Comparison of ENCODE assay signal across 11 cellular contexts in genomic region chr9:91817493-91818225, GRCh38.
DNase-seq lines count a peak whose midpoint lies in the region; ATAC-seq and TF ChIP-seq lines count a peak whose summit lies in the region.
"Had no signal": no experiment of that assay in that cellular context is flagged by ENCODE, and none has a peak within 500 bp of the region (broad histone marks: within the 10 kb centered on the region; RNA-seq: fewer than 3 reads in every experiment).

No MANE protein-coding gene starts in this region.

- DNase-seq in Daoy (ENCODE audit: low read depth) (peak; percentile 19), hepatocyte (ENCODE audit: low spot score) (peak; percentile 79)
- no peak for DNase-seq in activated T-cell treated with anti-CD3 and anti-CD28 coated beads, Interleukin-2, amount 50 U/mL, for 4 hours
- DNase-seq: activated CD4-positive, CD25-positive, alpha-beta regulatory T cell treated with anti-CD3 and anti-CD28 coated beads, Interleukin-2, amount 50 U/mL, for 72 hours; naive thymus-derived CD4-positive, alpha-beta T cell had no signal

- peak overlapping the region; percentile 61 for H3K4me2 ChIP-seq in hepatocyte

- no peak overlapping the region for H3K9ac ChIP-seq in rectal smooth muscle tissue (ENCODE audit: low read length)

- H3K4me1 ChIP-seq in hepatocyte (ENCODE audit: insufficient read depth), result peaks cover 49% of the 10 kb centered on the region
- H3K4me1 ChIP-seq in rectal smooth muscle tissue (ENCODE audit: control insufficient read depth, insufficient read depth, low read length), result peaks cover 38% of the 10 kb centered on the region

- no peak overlapping the region for H3K4me3 Mint-ChIP-seq in activated T-cell treated with anti-CD3 and anti-CD28 coated beads, Interleukin-2, amount 50 U/mL, for 4 hours
- H3K4me3 Mint-ChIP-seq: central memory CD8-positive, alpha-beta T cell; naive thymus-derived CD4-positive, alpha-beta T cell had no signal

- H3K36me3 ChIP-seq in hepatocyte (replicated peaks; ENCODE audit: insufficient read depth, low read depth) (no peaks in the 10 kb centered on the region), rectal smooth muscle tissue (ENCODE audit: control insufficient read depth, insufficient read depth, low read length) (no peaks in the 10 kb centered on the region)

- H3K4me1 Mint-ChIP-seq in activated T-cell treated with anti-CD3 and anti-CD28 coated beads, Interleukin-2, amount 50 U/mL, for 4 hours (ENCODE audit: low read depth), result no peaks in the 10 kb centered on the region
- H3K4me1 Mint-ChIP-seq: central memory CD8-positive, alpha-beta T cell had no signal

- no peaks in the 10 kb centered on the region for H3K36me3 Mint-ChIP-seq in activated T-cell treated with anti-CD3 and anti-CD28 coated beads, Interleukin-2, amount 50 U/mL, for 4 hours (ENCODE audit: insufficient read depth)
- H3K36me3 Mint-ChIP-seq: naive thymus-derived CD4-positive, alpha-beta T cell had no signal

- H3K9me2 ChIP-seq in hepatocyte (replicated peaks; ENCODE audit: insufficient read depth), result no peaks in the 10 kb centered on the region

- TF ChIP-seq CTCF in WI38 (IDR thresholded peaks at IDR 0.05; ENCODE audit: low read depth, low read length) (no peak), hepatocyte (IDR thresholded peaks at IDR 0.05; ENCODE audit: poor library complexity) (no peak)

- H3K27ac ChIP-seq in hepatocyte, result peak overlapping the region; percentile 71
- H3K27ac ChIP-seq in rectal smooth muscle tissue (ENCODE audit: low read depth, low read length), result peak overlapping the region; percentile 73

- peaks cover 81% of the 10 kb centered on the region for H3K79me2 ChIP-seq in hepatocyte

- peaks cover 5% of the 10 kb centered on the region for H3K27me3 Mint-ChIP-seq in activated T-cell treated with anti-CD3 and anti-CD28 coated beads, Interleukin-2, amount 50 U/mL, for 4 hours (ENCODE audit: low read depth)

- no peak for ATAC-seq in activated T-cell treated with anti-CD3 and anti-CD28 coated beads, Interleukin-2, amount 50 U/mL, for 4 hours
- ATAC-seq in HG03159 (IDR thresholded peaks at IDR 0.05; ENCODE audit: unreplicated experiment), result no peak
- ATAC-seq in GM18909 (IDR thresholded peaks at IDR 0.05; ENCODE audit: poor library complexity, unreplicated experiment), result no peak
- ATAC-seq in GM18867 (IDR thresholded peaks at IDR 0.05; ENCODE audit: unreplicated experiment), result no peak
- ATAC-seq: naive thymus-derived CD4-positive, alpha-beta T cell had no signal

- no peak overlapping the region for H2AFZ ChIP-seq in hepatocyte

- no peaks in the 10 kb centered on the region for H3K9me3 Mint-ChIP-seq in activated T-cell treated with anti-CD3 and anti-CD28 coated beads, Interleukin-2, amount 50 U/mL, for 4 hours
- H3K9me3 Mint-ChIP-seq: central memory CD8-positive, alpha-beta T cell; naive thymus-derived CD4-positive, alpha-beta T cell had no signal

- H3K27me3 ChIP-seq in hepatocyte (no peaks in the 10 kb centered on the region), rectal smooth muscle tissue (ENCODE audit: control insufficient read depth, insufficient read depth, low read length) (no peaks in the 10 kb centered on the region)

- no peaks in the 10 kb centered on the region for H3K9me3 ChIP-seq in hepatocyte (ENCODE audit: low read depth)

- H3K4me3 ChIP-seq in WI38 (ENCODE audit: low read depth, low read length) (peak overlapping the region; percentile 21; the same call in 1 of the 2 replicates), hepatocyte (no peak overlapping the region), rectal smooth muscle tissue (ENCODE audit: low read length) (peak overlapping the region; percentile 51)

- 26% methylated on average over 19 of the region's 20 CpGs for WGBS in hepatocyte (ENCODE audit: low lambda C conversion rate, missing lambda C conversion rate)

- no peaks in the 10 kb centered on the region for H4K20me1 ChIP-seq in hepatocyte (ENCODE audit: insufficient read depth, poor library complexity, severe bottlenecking)
